Comparison of ENCODE assay signal across 24 cellular contexts in the genomic region with DNA sequence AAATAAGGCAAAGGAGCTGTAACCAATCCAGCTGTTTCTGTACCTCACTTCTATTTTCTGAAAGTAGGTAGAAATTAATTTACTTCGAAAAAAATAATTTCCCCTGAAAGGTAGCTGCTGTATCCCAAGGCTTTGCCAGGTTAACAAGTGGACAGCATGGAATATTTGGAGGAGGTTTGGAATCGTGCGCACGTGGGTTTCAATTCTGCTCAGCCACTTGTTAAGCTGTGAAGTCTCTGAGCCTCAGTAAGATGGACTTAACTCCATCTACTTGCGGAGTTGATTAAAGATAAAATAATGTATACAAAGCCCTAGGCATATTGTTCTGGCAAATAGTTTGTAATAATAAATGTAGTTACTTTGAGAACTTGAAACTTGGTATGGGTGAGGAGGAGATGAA. TPM values are rescaled to one million over a fixed set of nuclear protein-coding genes. Genes with fewer than 3 reads are reported as not detected.
A peak's percentile ranks its signal among the peaks of the same experiment; 100 is the strongest.
DNase-seq lines count a peak whose midpoint lies in the region; ATAC-seq and TF ChIP-seq lines count a peak whose summit lies in the region.
"Had no signal": no experiment of that assay in that cellular context is flagged by ENCODE, and none has a peak within 500 bp of the region (broad histone marks: within the 10 kb centered on the region; RNA-seq: fewer than 3 reads in every experiment).

No MANE protein-coding gene starts in this region.

- H3K27me3 ChIP-seq in Loucy (ENCODE audit: insufficient read depth, low read length, poor library complexity, severe bottlenecking): no peaks in the 10 kb centered on the region
- no peaks in the 10 kb centered on the region for H3K27me3 ChIP-seq in adrenal gland
- H3K27me3 ChIP-seq in smooth muscle cell (ENCODE audit: low read depth): no peaks in the 10 kb centered on the region
- no peaks in the 10 kb centered on the region for H3K27me3 ChIP-seq in PC-3 (ENCODE audit: low read length)
- H3K27me3 ChIP-seq: dorsolateral prefrontal cortex, neural progenitor cell had no signal

- intact Hi-C loops in adrenal gland (cut with DNase I) (no loop called here), PC-3 (cut with micrococcal nuclease) (no loop called here)

- H3K9me2 ChIP-seq in Loucy (replicated peaks; ENCODE audit: low read depth, low read length) (no peaks in the 10 kb centered on the region), PC-3 (replicated peaks; ENCODE audit: low read length) (no peaks in the 10 kb centered on the region)
- H3K9me2 ChIP-seq: SK-N-SH had no signal

- H3K4me1 ChIP-seq in Loucy (ENCODE audit: insufficient read depth, low read length, poor library complexity, severe bottlenecking): peaks cover 79% of the 10 kb centered on the region
- H3K4me1 ChIP-seq in adrenal gland (replicated peaks in 1 of 2): peaks cover 37 to 65% of the 10 kb centered on the region in 2 donors
- H3K4me1 ChIP-seq in smooth muscle cell (ENCODE audit: low read depth): peaks cover 41% of the 10 kb centered on the region
- peaks cover 13% of the 10 kb centered on the region; the same call in 1 of the 2 replicates for H3K4me1 ChIP-seq in PC-3 (ENCODE audit: insufficient read depth, low read length)

- H3K79me2 ChIP-seq in Loucy (ENCODE audit: insufficient read depth, low read length) (peaks cover 24% of the 10 kb centered on the region; the same call in 1 of the 2 replicates), smooth muscle cell (ENCODE audit: low read depth) (peaks cover 68% of the 10 kb centered on the region), PC-3 (ENCODE audit: low read length) (no peaks in the 10 kb centered on the region)

- DNase-seq in activated T-cell treated with anti-CD3 and anti-CD28 coated beads, Interleukin-2, amount 50 U/mL, for 72 hours: no peak
- DNase-seq in activated T-cell treated with anti-CD3 and anti-CD28 coated beads for 4 hours (no peak), adrenal gland (no peak), smooth muscle cell (lab: John Stamatoyannopoulos, UW; ENCODE audit: unreplicated experiment) (no peak), PC-3 (no peak), nucleus accumbens (lab: John Stamatoyannopoulos, UW) (no peak)
- DNase-seq: ACHN; activated B cell treated with CpG ODN at 0.5 μM for 24 hours; activated CD4-positive, alpha-beta memory T cell treated with anti-CD3 and anti-CD28 coated beads, Interleukin-2, amount 10 ng/mL, durations not matched to agents 7 days and 5 days; activated naive CD4-positive, alpha-beta T cell treated with anti-CD3 and anti-CD28 coated beads, Interleukin-2, amount 10 ng/mL, durations not matched to agents 7 days and 5 days; DND-41; dorsolateral prefrontal cortex; lower lobe of right lung; NCI-H1092; NCI-H187 treated with DMSO at 0.1 percent for 48 hours; NCI-H526 treated with DMSO at 0.1 percent for 48 hours; SK-N-SH had no signal

- 93 to 96% (median 95%) methylated on average over 5 of the region's 5 CpGs for WGBS in adrenal gland, 4 donors
- WGBS in smooth muscle cell (ENCODE audit: low lambda C conversion rate): 70% methylated on average over 5 of the region's 5 CpGs

- H3K9me3 ChIP-seq in Loucy (ENCODE audit: insufficient read depth, low read depth, low read length) (no peaks in the 10 kb centered on the region), adrenal gland (replicated peaks in 1 of 3) (no peaks in the 10 kb centered on the region), smooth muscle cell (replicated peaks; ENCODE audit: low read depth) (no peaks in the 10 kb centered on the region), PC-3 (ENCODE audit: low read length) (no peaks in the 10 kb centered on the region)
- H3K9me3 ChIP-seq: lower lobe of right lung, SK-N-SH had no signal

- H3K36me3 Mint-ChIP-seq in activated T-cell treated with anti-CD3 and anti-CD28 coated beads, Interleukin-2, amount 50 U/mL, for 72 hours (ENCODE audit: insufficient read depth in 2 of 2): peaks cover 4 to 16% of the 10 kb centered on the region in 2 donors
- H3K36me3 Mint-ChIP-seq: neural progenitor cell had no signal

- H3K4me3 Mint-ChIP-seq in activated T-cell treated with anti-CD3 and anti-CD28 coated beads, Interleukin-2, amount 50 U/mL, for 72 hours: peak overlapping the region; percentile 71 to 80
- H3K4me3 Mint-ChIP-seq: activated B cell treated with CpG ODN at 0.5 μM for 24 hours; activated CD4-positive, alpha-beta memory T cell treated with anti-CD3 and anti-CD28 coated beads, Interleukin-2, amount 10 ng/mL, durations not matched to agents 7 days and 5 days; activated naive CD4-positive, alpha-beta T cell treated with anti-CD3 and anti-CD28 coated beads, Interleukin-2, amount 10 ng/mL, durations not matched to agents 7 days and 5 days; neural progenitor cell had no signal

- TF ChIP-seq POLR2A in adrenal gland (IDR thresholded peaks at IDR 0.05): no peak

- no peaks in the 10 kb centered on the region for H3K9me3 Mint-ChIP-seq in activated T-cell treated with anti-CD3 and anti-CD28 coated beads, Interleukin-2, amount 50 U/mL, for 72 hours
- H3K9me3 Mint-ChIP-seq: activated B cell treated with CpG ODN at 0.5 μM for 24 hours; activated CD4-positive, alpha-beta memory T cell treated with anti-CD3 and anti-CD28 coated beads, Interleukin-2, amount 10 ng/mL, durations not matched to agents 7 days and 5 days; activated naive CD4-positive, alpha-beta T cell treated with anti-CD3 and anti-CD28 coated beads, Interleukin-2, amount 10 ng/mL, durations not matched to agents 7 days and 5 days; neural progenitor cell had no signal

- H3K27ac ChIP-seq in adrenal gland: peak overlapping the region in 3 of 5 donors; percentile 40 to 76 (median 71)
- H3K27ac ChIP-seq in smooth muscle cell (ENCODE audit: low read depth): peak overlapping the region; percentile 98
- no peak overlapping the region for H3K27ac ChIP-seq in PC-3 (ENCODE audit: low read length)
- H3K27ac ChIP-seq: HL-60, lower lobe of right lung, neural progenitor cell had no signal

- peak overlapping the region; percentile 22 for H3K4me2 ChIP-seq in Loucy (ENCODE audit: low read depth, low read length, poor library complexity, severe bottlenecking)
- peak overlapping the region; percentile 60 for H3K4me2 ChIP-seq in smooth muscle cell
- H3K4me2 ChIP-seq in PC-3 (ENCODE audit: low read length): no peak overlapping the region
- H3K4me2 ChIP-seq: neural progenitor cell, SK-N-SH had no signal

- H2AFZ ChIP-seq in Loucy (ENCODE audit: low read length) (no peak overlapping the region), smooth muscle cell (ENCODE audit: low read depth) (no peak overlapping the region), PC-3 (ENCODE audit: low read length) (no peak overlapping the region)
- H2AFZ ChIP-seq: neural progenitor cell had no signal

- H3K4me3 ChIP-seq in Loucy (ENCODE audit: low read length, poor library complexity, severe bottlenecking) (no peak overlapping the region), adrenal gland (no peak overlapping the region), smooth muscle cell (no peak overlapping the region), PC-3 (ENCODE audit: low read length) (no peak overlapping the region)
- H3K4me3 ChIP-seq: dorsolateral prefrontal cortex, GM12878, lower lobe of right lung, neural progenitor cell had no signal

- peak overlapping the region; percentile 80 for H3K27ac Mint-ChIP-seq in activated T-cell treated with anti-CD3 and anti-CD28 coated beads, Interleukin-2, amount 50 U/mL, for 72 hours
- H3K27ac Mint-ChIP-seq: activated B cell treated with CpG ODN at 0.5 μM for 24 hours; activated naive CD4-positive, alpha-beta T cell treated with anti-CD3 and anti-CD28 coated beads, Interleukin-2, amount 10 ng/mL, durations not matched to agents 7 days and 5 days; neural progenitor cell had no signal

- 0 out of 2 replicates have a peak, but pooled peaks cover 4% of the 10 kb centered on the region for H3F3A ChIP-seq in Loucy (ENCODE audit: low read depth)
- peaks cover 37% of the 10 kb centered on the region for H3F3A ChIP-seq in smooth muscle cell (ENCODE audit: low read depth)
- H3F3A ChIP-seq in PC-3 (ENCODE audit: low read length, unreplicated experiment): no peaks in the 10 kb centered on the region

- ATAC-seq in activated T-cell treated with anti-CD3 and anti-CD28 coated beads, Interleukin-2, amount 50 U/mL, for 72 hours (replicated peaks in 1 of 2): no peak
- ATAC-seq in GM21367 (IDR thresholded peaks at IDR 0.05; ENCODE audit: unreplicated experiment): no peak
- ATAC-seq in PC-3: no peak
- ATAC-seq: GM12878, HepG2, lower lobe of right lung had no signal

- no peak for TF ChIP-seq CTCF in Loucy (conservative IDR thresholded peaks at IDR 0.05; ENCODE audit: low read length)
- TF ChIP-seq CTCF in adrenal gland (IDR thresholded peaks at IDR 0.05): no peak
- TF ChIP-seq CTCF in smooth muscle cell (IDR thresholded peaks at IDR 0.05; ENCODE audit: borderline replicate concordance, insufficient read depth, poor library complexity, severe bottlenecking): no peak
- no peak for TF ChIP-seq CTCF in PC-3 (conservative IDR thresholded peaks at IDR 0.05; ENCODE audit: low read depth, low read length)

- no peaks in the 10 kb centered on the region for H3K36me3 ChIP-seq in Loucy (ENCODE audit: insufficient read depth, low read length)
- H3K36me3 ChIP-seq in adrenal gland (replicated peaks in 1 of 2): no peaks in the 10 kb centered on the region
- no peaks in the 10 kb centered on the region for H3K36me3 ChIP-seq in smooth muscle cell (ENCODE audit: low read depth)
- H3K36me3 ChIP-seq in PC-3 (ENCODE audit: low read depth, low read length): no peaks in the 10 kb centered on the region
- H3K36me3 ChIP-seq: neural progenitor cell had no signal

- CTCF ChIA-PET in PC-3 (lab: Charles Lee): no interaction called here

- H4K20me1 ChIP-seq in Loucy (ENCODE audit: insufficient read depth, low read length, poor library complexity, severe bottlenecking) (no peaks in the 10 kb centered on the region), smooth muscle cell (ENCODE audit: low read depth) (peaks cover 29% of the 10 kb centered on the region), PC-3 (ENCODE audit: low read length) (no peaks in the 10 kb centered on the region)

- POLR2A ChIA-PET in PC-3 (lab: Charles Lee; ENCODE audit: unreplicated experiment): no interaction called here

- peaks cover 90% of the 10 kb centered on the region for H3K4me1 Mint-ChIP-seq in activated T-cell treated with anti-CD3 and anti-CD28 coated beads, Interleukin-2, amount 50 U/mL, for 72 hours (ENCODE audit: low read depth)

- H3K9ac ChIP-seq in Loucy (ENCODE audit: low read depth, low read length, poor library complexity, severe bottlenecking) (no peak overlapping the region), smooth muscle cell (ENCODE audit: low read depth) (peak overlapping the region; percentile 31), PC-3 (ENCODE audit: low read length) (no peak overlapping the region)
- H3K9ac ChIP-seq: neural progenitor cell, SK-N-SH had no signal

- no peaks in the 10 kb centered on the region for H3K27me3 Mint-ChIP-seq in activated T-cell treated with anti-CD3 and anti-CD28 coated beads, Interleukin-2, amount 50 U/mL, for 72 hours (ENCODE audit: low read depth)
- H3K27me3 Mint-ChIP-seq: activated B cell treated with CpG ODN at 0.5 μM for 24 hours; activated CD4-positive, alpha-beta memory T cell treated with anti-CD3 and anti-CD28 coated beads, Interleukin-2, amount 10 ng/mL, durations not matched to agents 7 days and 5 days; activated naive CD4-positive, alpha-beta T cell treated with anti-CD3 and anti-CD28 coated beads, Interleukin-2, amount 10 ng/mL, durations not matched to agents 7 days and 5 days; progenitor cell of endocrine pancreas had no signal

- BruUV-seq in PC-3 (replicated peaks; lab: Mats Ljungman, UMichigan): no TSS peak

RNA-seq across cellular contexts. Expression of gene LGALS9, which starts 57.4 kb away (rescaled TPM):
- total RNA-seq in activated T-cell treated with anti-CD3 and anti-CD28 coated beads, Interleukin-2, amount 50 U/mL, for 72 hours: 10 to 100 TPM; 44.8 to 46.3 TPM
- total RNA-seq in adrenal gland (10 to 100 TPM; 22.0 to 87.7 (median 50.8) TPM), smooth muscle cell (5.8 and 20.6 TPM in 2 replicates), PC-3 (2014; rRNA removed) (1.1 TPM in 1 of 2 replicates, not detected in the other)
- polyA plus RNA-seq in adrenal gland (10 to 100 TPM; 33.8 to 74.3 (median 39.0) TPM), smooth muscle cell (9.7 and 21.7 TPM in 2 replicates)
